In genomic region chr15:31102374-31103342, GRCh38 we compare ENCODE assay signal across 1 cellular context.
TF ChIP-seq lines count a peak whose summit lies in the region.

No MANE protein-coding gene starts in this region.

TF ChIP-seq in WTC11, 78 proteins besides CTCF, POLR2A, EP300 and RAD21 (continued from another document):
- TF ChIP-seq HMGXB4 (CRISPR knock-in tag; IDR thresholded peaks at IDR 0.05) (no peak), CDX4 (CRISPR knock-in tag; IDR thresholded peaks at IDR 0.05; ENCODE audit: borderline replicate concordance) (no peak), ZNF425 (CRISPR knock-in tag; conservative IDR thresholded peaks at IDR 0.05) (no peak), SP1 (CRISPR knock-in tag; conservative IDR thresholded peaks at IDR 0.05) (no peak), IRF1 (CRISPR knock-in tag; IDR thresholded peaks at IDR 0.05) (no peak), RORB (CRISPR knock-in tag; IDR thresholded peaks at IDR 0.05) (no peak)
